In genomic region chr6:144346719-144347446, GRCh38 we compare ENCODE assay signal across 9 cellular contexts.
DNase-seq lines count a peak whose midpoint lies in the region; ATAC-seq and TF ChIP-seq lines count a peak whose summit lies in the region.
"Had no signal": no experiment of that assay in that cellular context is flagged by ENCODE, and none has a peak within 500 bp of the region (broad histone marks: within the 10 kb centered on the region; RNA-seq: fewer than 3 reads in every experiment).

No MANE protein-coding gene starts in this region.

- peaks cover 12% of the 10 kb centered on the region for H3K36me3 Mint-ChIP-seq in activated CD4-positive, alpha-beta T cell treated with anti-CD3 and anti-CD28 coated beads, Interleukin-2, amount 10 ng/mL, durations not matched to agents 24 days and 14 days (ENCODE audit: low read depth)

- H3K27ac Mint-ChIP-seq in activated CD4-positive, alpha-beta T cell treated with anti-CD3 and anti-CD28 coated beads, Interleukin-2, amount 10 ng/mL, durations not matched to agents 24 days and 14 days, result peak overlapping the region; percentile 82

- H3K36me3 ChIP-seq in RWPE2 (ENCODE audit: low read depth) (no peaks in the 10 kb centered on the region), esophagus (ENCODE audit: control insufficient read depth in 2 of 2, insufficient read depth in 2 of 2, low read length in 1 of 2) (no peaks in the 10 kb centered on the region), spleen (peaks cover 0 to 11% (median 0%) of the 10 kb centered on the region in 6 donors)

- TF ChIP-seq CTCF in RWPE2 (IDR thresholded peaks at IDR 0.05; ENCODE audit: poor library complexity, severe bottlenecking) (no peak), spleen (IDR thresholded peaks at IDR 0.05 in 8 of 11, conservative IDR thresholded peaks at IDR 0.05 in 3 of 11) (no peak)

- H3K9me3 ChIP-seq in RWPE2 (ENCODE audit: severe bottlenecking), result no peaks in the 10 kb centered on the region
- no peaks in the 10 kb centered on the region for H3K9me3 ChIP-seq in esophagus (ENCODE audit: control insufficient read depth in 2 of 2, insufficient read depth in 1 of 2, low read depth in 1 of 2, low read length in 1 of 2)
- no peaks in the 10 kb centered on the region for H3K9me3 ChIP-seq in spleen

- H3K27me3 ChIP-seq in RWPE2 (ENCODE audit: insufficient read depth, poor library complexity, severe bottlenecking) (no peaks in the 10 kb centered on the region), esophagus (ENCODE audit: control insufficient read depth in 1 of 2, insufficient read depth in 2 of 2, low read length in 2 of 2) (no peaks in the 10 kb centered on the region), spleen (replicated peaks in 1 of 7) (no peaks in the 10 kb centered on the region)

- peaks cover 57% of the 10 kb centered on the region for H3K4me1 ChIP-seq in RWPE2 (ENCODE audit: insufficient read depth, poor library complexity, severe bottlenecking)
- peaks cover 5 to 11% of the 10 kb centered on the region in 2 donors for H3K4me1 ChIP-seq in esophagus (ENCODE audit: control insufficient read depth in 2 of 2, insufficient read depth in 2 of 2, low read length in 1 of 2)
- H3K4me1 ChIP-seq in spleen, result peaks cover 60 to 100% (median 97%) of the 10 kb centered on the region in 6 donors

- peak overlapping the region; percentile 73 for H3K4me3 Mint-ChIP-seq in activated CD4-positive, alpha-beta T cell treated with anti-CD3 and anti-CD28 coated beads, Interleukin-2, amount 10 ng/mL, durations not matched to agents 24 days and 14 days

- H3K4me1 Mint-ChIP-seq in activated CD4-positive, alpha-beta T cell treated with anti-CD3 and anti-CD28 coated beads, Interleukin-2, amount 10 ng/mL, durations not matched to agents 24 days and 14 days, result peaks cover 63% of the 10 kb centered on the region

- H3K27ac ChIP-seq in RWPE2 (ENCODE audit: poor library complexity, severe bottlenecking), result peak overlapping the region; percentile 68
- peak overlapping the region; percentile 0 to 14 for H3K27ac ChIP-seq in esophagus (ENCODE audit: low read depth in 2 of 2, low read length in 1 of 2)
- peak overlapping the region; percentile 6 to 89 (median 86) for H3K27ac ChIP-seq in spleen
- H3K27ac ChIP-seq: C4-2B had no signal

- WGBS in esophagus, 2 donors, result 73% methylated on average over 11 of the region's 11 CpGs
- 55 to 72% (median 66%) methylated on average over 11 of the region's 11 CpGs for WGBS in spleen, 5 donors

- intact Hi-C loops in activated CD4-positive, alpha-beta T cell treated with anti-CD3 and anti-CD28 coated beads, Interleukin-2, amount 10 ng/mL, durations not matched to agents 24 days and 14 days (cut with micrococcal nuclease), result no loop called here
- intact Hi-C loops in spleen (cut with DNase I; ENCODE audit: low total_unique reads), result no loop called here

- H3K4me3 ChIP-seq in RWPE2 (ENCODE audit: severe bottlenecking), result no peak overlapping the region
- H3K4me3 ChIP-seq in esophagus (ENCODE audit: low read depth in 1 of 2, low read length in 2 of 2), result no peak overlapping the region
- peak overlapping the region in 2 of 8 donors; percentile 50 to 73 for H3K4me3 ChIP-seq in spleen

- TF ChIP-seq POLR2A in spleen (IDR thresholded peaks at IDR 0.05), result no peak

- no peaks in the 10 kb centered on the region for H3K9me3 Mint-ChIP-seq in activated CD4-positive, alpha-beta T cell treated with anti-CD3 and anti-CD28 coated beads, Interleukin-2, amount 10 ng/mL, durations not matched to agents 24 days and 14 days

- no peaks in the 10 kb centered on the region for H3K27me3 Mint-ChIP-seq in activated CD4-positive, alpha-beta T cell treated with anti-CD3 and anti-CD28 coated beads, Interleukin-2, amount 10 ng/mL, durations not matched to agents 24 days and 14 days

- peak; percentile 64 for DNase-seq in activated CD4-positive, alpha-beta T cell treated with anti-CD3 and anti-CD28 coated beads, Interleukin-2, amount 10 ng/mL, durations not matched to agents 24 days and 14 days
- DNase-seq in activated CD4-positive, alpha-beta T cell treated with anti-CD3 and anti-CD28 coated beads, Interleukin-2, amount 50 U/mL, for 1 hour, result no peak
- no peak for DNase-seq in RWPE2 (ENCODE audit: low spot score)
- no peak for DNase-seq in spleen
- DNase-seq in stimulated activated CD4-positive, alpha-beta T cell treated with anti-CD3 and anti-CD28 coated beads, Interleukin-12 subunit alpha, Interleukin-12 subunit beta, amount 100 ng/mL, for 4 hours, result no peak

- ATAC-seq in RWPE2 (ENCODE audit: low read depth) (peak; percentile 85), GM21360 (IDR thresholded peaks at IDR 0.05; ENCODE audit: unreplicated experiment) (no peak), GM19035 (IDR thresholded peaks at IDR 0.05; ENCODE audit: unreplicated experiment) (no peak)

Comparison
In these comparisons a context has a peak if more than half of its experiments do, and no peak if none do; other contexts are left out.
1. H3K27ac ChIP-seq: peak in every context shown above with its lines; median percentile 86 in spleen; 68 in RWPE2; 7 in esophagus.